Comparison of ENCODE assay signal across 20 cellular contexts in genomic region chr4:36533944-36534343, GRCh38.
"Had no signal": no experiment of that assay in that cellular context is flagged by ENCODE, and none has a peak within 500 bp of the region (broad histone marks: within the 10 kb centered on the region; RNA-seq: fewer than 3 reads in every experiment).

No MANE protein-coding gene starts in this region.

- FAIRE-seq: HepG2, RCC 7860 had no signal

- ATAC-seq: HepG2 had no signal

- DNase-seq: IMR-90, Karpas-422, KG1, MM.1S, NCI-H1092 treated with DMSO at 0.1 percent for 48 hours, NCI-H1436, NCI-H187, NCI-H2029, NCI-H2081 treated with DMSO at 0.1 percent for 48 hours, NCI-H2171, NCI-H226, NCI-H446, NCI-H510A, NCI-H524 treated with DMSO at 0.1 percent for 48 hours, NCI-H69, NCI-H774, SHP77, SK-N-SH had no signal
